In genomic region chr12:93047118-93047517, GRCh38 we compare ENCODE assay signal across 29 cellular contexts.
"Had no signal": no experiment of that assay in that cellular context is flagged by ENCODE, and none has a peak within 500 bp of the region (broad histone marks: within the 10 kb centered on the region; RNA-seq: fewer than 3 reads in every experiment).

No MANE protein-coding gene starts in this region.

- H3K4me3 ChIP-seq: left lung, lower lobe of right lung, pancreas, prostate gland, skin epidermis, stomach, testis, thyroid gland, transverse colon, upper lobe of left lung, vagina had no signal

- H3K4me1 ChIP-seq: left lung, lower lobe of right lung, pancreas, prostate gland, testis, thyroid gland, upper lobe of left lung, vagina had no signal

- DNase-seq: immature natural killer cell; kidney; left colon; left lung; lower lobe of right lung; mammary epithelial cell; mesenchymal stem cell; naive thymus-derived CD8-positive, alpha-beta T cell; nucleus accumbens; pancreas; posterior cingulate gyrus; retina; right cardiac atrium; stimulated activated CD4-positive, alpha-beta T cell treated with anti-CD3 and anti-CD28 coated beads, Interleukin-12 subunit alpha, Interleukin-12 subunit beta, amount 100 ng/mL, for 4 hours; stimulated activated CD4-positive, alpha-beta T cell treated with anti-CD3 and anti-CD28 coated beads, Interleukin-15, amount 100 ng/mL, for 24 hours; stimulated activated CD4-positive, alpha-beta T cell treated with anti-CD3 and anti-CD28 coated beads, Interleukin-2, amount 100 ng/mL, for 24 hours; stimulated activated CD4-positive, alpha-beta T cell treated with anti-CD3 and anti-CD28 coated beads, Interleukin-4, amount 100 ng/mL, for 1 hour; stimulated activated naive B cell treated with anti-CD40 and anti-IgM and Interleukin-4, amounts not matched to agents 10 μg/mL and 1 μg/mL and 100 μg/mL, for 72 hours; stimulated activated naive CD8-positive, alpha-beta T cell treated with anti-CD3 and anti-CD28 coated beads, Interleukin-15, Interleukin-2, amounts not matched to agents 100 U/mL and 50 U/mL, for 24 hours; stomach; testis; thyroid gland; transverse colon; upper lobe of left lung had no signal

- H3K27me3 ChIP-seq: left lung, pancreas, stomach, testis, thyroid gland, transverse colon, upper lobe of left lung, vagina had no signal

- H3K36me3 ChIP-seq: left lung, lower lobe of right lung, pancreas, prostate gland, stomach, thyroid gland, transverse colon, upper lobe of left lung, vagina had no signal

- ATAC-seq: left colon; left lung; lower lobe of right lung; naive thymus-derived CD8-positive, alpha-beta T cell; pancreas; right cardiac atrium; sciatic nerve; stimulated activated naive B cell treated with anti-CD40 and anti-IgM and Interleukin-4, amounts not matched to agents 10 μg/mL and 1 μg/mL and 100 μg/mL, for 72 hours; stimulated activated naive CD8-positive, alpha-beta T cell treated with anti-CD3 and anti-CD28 coated beads, Interleukin-15, Interleukin-2, amounts not matched to agents 100 U/mL and 50 U/mL, for 24 hours had no signal

- FAIRE-seq: islet of Langerhans, kidney, pancreas had no signal

- H3K27ac ChIP-seq: left lung, lower lobe of right lung, pancreas, prostate gland, skin epidermis, stomach, testis, thyroid gland, transverse colon, upper lobe of left lung, vagina had no signal

- H3K9me3 ChIP-seq: left lung, lower lobe of right lung, pancreas, prostate gland, stomach, testis, thyroid gland, transverse colon, upper lobe of left lung, vagina had no signal
